36 cellular contexts compared by ENCODE assay signal in genomic region chr7:152966189-152966588, GRCh38.
"Had no signal": no experiment of that assay in that cellular context is flagged by ENCODE, and none has a peak within 500 bp of the region (broad histone marks: within the 10 kb centered on the region; RNA-seq: fewer than 3 reads in every experiment).

No MANE protein-coding gene starts in this region.

- H3K27me3 Mint-ChIP-seq: activated B cell treated with CpG ODN at 0.5 μM for 24 hours; activated CD4-positive, alpha-beta T cell treated with anti-CD3 and anti-CD28 coated beads, Interleukin-2, amount 10 ng/mL, durations not matched to agents 24 days and 14 days; activated CD8-positive, alpha-beta T cell treated with anti-CD3 and anti-CD28 coated beads for 36 hours; activated T-helper 17 cell treated with anti-CD3 and anti-CD28 coated beads, Interleukin-2, amount 50 U/mL, for 72 hours had no signal

- H3K36me3 Mint-ChIP-seq: activated CD4-positive, alpha-beta memory T cell treated with anti-CD3 and anti-CD28 coated beads for 36 hours; activated naive CD4-positive, alpha-beta T cell treated with anti-CD3 and anti-CD28 coated beads, Interleukin-2, amount 50 U/mL, for 72 hours had no signal

- H3K9me3 Mint-ChIP-seq: activated CD8-positive, alpha-beta T cell treated with anti-CD3 and anti-CD28 coated beads for 36 hours; T-helper 1 cell treated with Interleukin-12 subunit alpha and Interleukin-12 subunit beta and Interleukin-4 antibody, amounts not matched to agents 30 μg/mL and 1 μg/mL, for 36 hours; T-helper 2 cell treated with Interferon-gamma antibody and Interleukin-4, amounts not matched to agents 5 μg/mL and 100 μg/mL, for 36 hours had no signal

- H3K4me1 ChIP-seq: adrenal gland, body of pancreas, breast epithelium had no signal

- H3K4me3 ChIP-seq: adrenal gland, body of pancreas, breast epithelium had no signal

- ATAC-seq: activated CD8-positive, alpha-beta T cell treated with anti-CD3 and anti-CD28 coated beads for 36 hours; activated naive CD4-positive, alpha-beta T cell treated with anti-CD3 and anti-CD28 coated beads, Interleukin-2, amount 50 U/mL, for 72 hours; activated T-cell treated with anti-CD3 and anti-CD28 coated beads, Interleukin-2, amount 50 U/mL, for 4 hours; activated T-cell treated with anti-CD3 and anti-CD28 coated beads, Interleukin-2, amount 50 U/mL, for 72 hours; activated T-helper 17 cell treated with anti-CD3 and anti-CD28 coated beads, Interleukin-2, amount 50 U/mL, for 72 hours; body of pancreas had no signal

- H3K27ac ChIP-seq: adrenal gland, body of pancreas, brain microvascular endothelial cell, breast epithelium, VCaP had no signal

- H3K4me3 Mint-ChIP-seq: activated B cell treated with CpG ODN at 0.5 μM for 24 hours; activated CD4-positive, alpha-beta memory T cell treated with anti-CD3 and anti-CD28 coated beads for 36 hours; activated CD4-positive, alpha-beta T cell treated with anti-CD3 and anti-CD28 coated beads, Interleukin-2, amount 10 ng/mL, durations not matched to agents 24 days and 14 days; activated CD8-positive, alpha-beta T cell treated with anti-CD3 and anti-CD28 coated beads for 36 hours; activated naive CD4-positive, alpha-beta T cell treated with anti-CD3 and anti-CD28 coated beads for 36 hours; activated naive CD8-positive, alpha-beta T cell treated with anti-CD3 and anti-CD28 coated beads for 36 hours; activated T-cell treated with anti-CD3 and anti-CD28 coated beads, Interleukin-2, amount 50 U/mL, for 4 hours; activated T-cell treated with anti-CD3 and anti-CD28 coated beads, Interleukin-2, amount 50 U/mL, for 72 hours; activated T-helper 1 cell treated with anti-CD3 and anti-CD28 coated beads, Interleukin-12 subunit alpha, Interleukin-12 subunit beta, Interleukin-2, Interleukin-4 antibody, amounts not matched to agents 30 ng/mL and 10 ng/mL and 1 ng/mL, durations not matched to agents 14 hours and 24 hours and 36 hours; activated T-helper 17 cell treated with anti-CD3 and anti-CD28 coated beads, Interleukin-2, amount 50 U/mL, for 72 hours; T-helper 1 cell treated with Interleukin-12 subunit alpha and Interleukin-12 subunit beta and Interleukin-4 antibody, amounts not matched to agents 30 μg/mL and 1 μg/mL, for 36 hours; T-helper 2 cell treated with Interferon-gamma antibody and Interleukin-4, amounts not matched to agents 5 μg/mL and 100 μg/mL, for 36 hours had no signal

- H3K9me3 ChIP-seq: adrenal gland, body of pancreas had no signal

- H3K27me3 ChIP-seq: adrenal gland, body of pancreas, brain microvascular endothelial cell, breast epithelium had no signal

- H3K4me1 Mint-ChIP-seq: activated B cell treated with CpG ODN at 0.5 μM for 24 hours; activated CD4-positive, alpha-beta T cell treated with anti-CD3 and anti-CD28 coated beads, Interleukin-2, amount 10 ng/mL, durations not matched to agents 24 days and 14 days; activated naive CD8-positive, alpha-beta T cell treated with anti-CD3 and anti-CD28 coated beads for 36 hours; activated T-helper 17 cell treated with anti-CD3 and anti-CD28 coated beads, Interleukin-2, amount 50 U/mL, for 72 hours had no signal

- H3K27ac Mint-ChIP-seq: activated B cell treated with CpG ODN at 0.5 μM for 24 hours; activated CD4-positive, alpha-beta memory T cell treated with anti-CD3 and anti-CD28 coated beads for 36 hours; activated CD4-positive, alpha-beta T cell treated with anti-CD3 and anti-CD28 coated beads, Interleukin-2, amount 10 ng/mL, durations not matched to agents 24 days and 14 days; activated CD8-positive, alpha-beta T cell treated with anti-CD3 and anti-CD28 coated beads for 36 hours; activated naive CD4-positive, alpha-beta T cell treated with anti-CD3 and anti-CD28 coated beads for 36 hours; activated naive CD8-positive, alpha-beta T cell treated with anti-CD3 and anti-CD28 coated beads for 36 hours; activated T-cell treated with anti-CD3 and anti-CD28 coated beads, Interleukin-2, amount 50 U/mL, for 72 hours; activated T-helper 1 cell treated with anti-CD3 and anti-CD28 coated beads, Interleukin-12 subunit alpha, Interleukin-12 subunit beta, Interleukin-2, Interleukin-4 antibody, amounts not matched to agents 30 ng/mL and 10 ng/mL and 1 ng/mL, durations not matched to agents 14 hours and 24 hours and 36 hours; activated T-helper 17 cell treated with anti-CD3 and anti-CD28 coated beads, Interleukin-2, amount 50 U/mL, for 72 hours; T-helper 1 cell treated with Interleukin-12 subunit alpha and Interleukin-12 subunit beta and Interleukin-4 antibody, amounts not matched to agents 30 μg/mL and 1 μg/mL, for 36 hours; T-helper 2 cell treated with Interferon-gamma antibody and Interleukin-4, amounts not matched to agents 5 μg/mL and 100 μg/mL, for 36 hours had no signal

- DNase-seq: activated B cell treated with CpG ODN at 0.5 μM for 24 hours; activated CD4-positive, alpha-beta memory T cell treated with anti-CD3 and anti-CD28 coated beads for 36 hours; activated CD4-positive, alpha-beta T cell treated with anti-CD3 and anti-CD28 coated beads for 4 hours; activated CD4-positive, alpha-beta T cell treated with anti-CD3 and anti-CD28 coated beads, Interleukin-2, amount 10 ng/mL, durations not matched to agents 24 days and 14 days; activated CD4-positive, alpha-beta T cell treated with anti-CD3 and anti-CD28 coated beads, Interleukin-2, amount 50 U/mL, for 1 hour; activated CD4-positive, alpha-beta T cell treated with anti-CD3 and anti-CD28 coated beads, Interleukin-2, amount 50 U/mL, for 4 hours; activated CD4-positive, CD25-positive, alpha-beta regulatory T cell treated with anti-CD3 and anti-CD28 coated beads, Interleukin-2, amount 50 U/mL, for 72 hours; activated CD8-positive, alpha-beta memory T cell treated with anti-CD3 and anti-CD28 coated beads, Interleukin-2, amount 50 U/mL, for 4 hours; activated CD8-positive, alpha-beta T cell treated with anti-CD3 and anti-CD28 coated beads for 36 hours; activated effector memory CD4-positive, alpha-beta T cell treated with anti-CD3 and anti-CD28 coated beads, Interleukin-2, amount 50 U/mL, for 16 hours; activated gamma-delta T cell treated with Interleukin-2 at 50 U/mL for 16 hours; activated naive CD4-positive, alpha-beta T cell; activated naive CD4-positive, alpha-beta T cell treated with anti-CD3 and anti-CD28 coated beads for 36 hours; activated naive CD4-positive, alpha-beta T cell treated with anti-CD3 and anti-CD28 coated beads, Interleukin-2, amount 50 U/mL, for 16 hours; activated naive CD8-positive, alpha-beta T cell treated with anti-CD3 and anti-CD28 coated beads for 36 hours; activated T-cell treated with anti-CD3 and anti-CD28 coated beads for 4 hours; activated T-cell treated with anti-CD3 and anti-CD28 coated beads, Interleukin-2, amount 50 U/mL, for 1 hour; activated T-cell treated with anti-CD3 and anti-CD28 coated beads, Interleukin-2, amount 50 U/mL, for 4 hours; activated T-cell treated with anti-CD3 and anti-CD28 coated beads, Interleukin-2, amount 50 U/mL, for 72 hours; adrenal gland; amniotic stem cell; aorta; body of pancreas; brain microvascular endothelial cell; central memory CD4-positive, alpha-beta T cell; T-helper 2 cell; T-helper 9 cell had no signal

- FAIRE-seq: astrocyte, TTC549 had no signal

- H3K36me3 ChIP-seq: adrenal gland, brain microvascular endothelial cell, breast epithelium had no signal
